ENCODE assay signal across 20 cellular contexts in the genomic region with DNA sequence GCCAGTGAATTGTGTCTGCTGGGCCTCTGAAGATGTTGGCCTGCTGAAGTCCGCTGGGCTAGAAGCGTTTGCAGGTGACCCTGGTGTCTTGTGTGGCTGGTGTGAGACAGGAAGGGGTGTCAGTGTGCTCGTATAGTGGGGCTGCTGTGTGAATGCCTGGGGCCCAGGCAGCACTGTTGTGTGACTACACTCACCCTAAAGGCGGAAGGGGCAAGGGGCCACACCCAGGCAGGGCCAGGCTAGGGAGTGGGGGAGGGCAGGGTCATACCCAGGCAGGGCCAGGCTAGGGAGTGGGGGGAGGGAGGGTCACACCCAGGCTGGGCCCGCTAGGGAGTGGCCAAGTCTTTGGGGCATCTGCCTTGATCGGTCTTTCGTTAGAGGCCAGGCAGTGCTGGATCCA.
"Had no signal": no experiment of that assay in that cellular context is flagged by ENCODE, and none has a peak within 500 bp of the region (broad histone marks: within the 10 kb centered on the region; RNA-seq: fewer than 3 reads in every experiment).

No MANE protein-coding gene starts in this region.

- H3K27ac ChIP-seq: adrenal gland, ascending aorta, esophagus squamous epithelium, gastrocnemius medialis, prostate gland, spleen, upper lobe of left lung had no signal

- DNase-seq: activated B cell treated with CpG ODN at 0.5 μM for 24 hours; activated CD4-positive, alpha-beta memory T cell treated with anti-CD3 and anti-CD28 coated beads for 36 hours; activated CD4-positive, alpha-beta T cell treated with anti-CD3 and anti-CD28 coated beads for 36 hours; activated gamma-delta T cell treated with Interleukin-2 at 50 U/mL for 16 hours; adrenal gland; central memory CD4-positive, alpha-beta T cell; esophagus squamous epithelium; gastrocnemius medialis; hippocampal formation; mesendoderm; naive B cell; spleen; stimulated activated CD4-positive, alpha-beta T cell treated with anti-CD3 and anti-CD28 coated beads, Interleukin-4, amount 100 ng/mL, for 1 hour; stimulated activated naive CD4-positive, alpha-beta T cell treated with Interleukin-2 at 50 U/mL for 16 hours; T-helper 1 cell; upper lobe of left lung had no signal

- H3K4me1 ChIP-seq: adrenal gland, ascending aorta, gastrocnemius medialis, prostate gland had no signal

- H3K9me3 Mint-ChIP-seq: activated B cell treated with CpG ODN at 0.5 μM for 24 hours; activated CD4-positive, alpha-beta memory T cell treated with anti-CD3 and anti-CD28 coated beads for 36 hours; activated naive CD4-positive, alpha-beta T cell treated with anti-CD3 and anti-CD28 coated beads, Interleukin-2, amount 50 U/mL, for 72 hours; activated T-helper 1 cell treated with anti-CD3 and anti-CD28 coated beads, Interleukin-12 subunit alpha, Interleukin-12 subunit beta, Interleukin-2, Interleukin-4 antibody, amounts not matched to agents 30 ng/mL and 10 ng/mL and 1 ng/mL, durations not matched to agents 14 hours and 24 hours and 36 hours; naive B cell had no signal

- H3K4me3 ChIP-seq: adrenal gland, ascending aorta, esophagus squamous epithelium, gastrocnemius medialis, prostate gland, spleen, upper lobe of left lung had no signal

- H3K27ac Mint-ChIP-seq: activated B cell treated with CpG ODN at 0.5 μM for 24 hours; activated CD4-positive, alpha-beta memory T cell treated with anti-CD3 and anti-CD28 coated beads for 36 hours; activated CD4-positive, alpha-beta T cell treated with anti-CD3 and anti-CD28 coated beads for 36 hours; activated T-helper 1 cell treated with anti-CD3 and anti-CD28 coated beads, Interleukin-12 subunit alpha, Interleukin-12 subunit beta, Interleukin-2, Interleukin-4 antibody, amounts not matched to agents 30 ng/mL and 10 ng/mL and 1 ng/mL, durations not matched to agents 14 hours and 24 hours and 36 hours had no signal

- H3K27me3 ChIP-seq: adrenal gland, ascending aorta, esophagus squamous epithelium, gastrocnemius medialis, spleen, upper lobe of left lung had no signal

- H3K27me3 Mint-ChIP-seq: activated B cell treated with CpG ODN at 0.5 μM for 24 hours; activated CD4-positive, alpha-beta memory T cell treated with anti-CD3 and anti-CD28 coated beads for 36 hours; activated CD4-positive, alpha-beta T cell treated with anti-CD3 and anti-CD28 coated beads for 36 hours; naive B cell had no signal

- H3K4me3 Mint-ChIP-seq: activated B cell treated with CpG ODN at 0.5 μM for 24 hours; activated CD4-positive, alpha-beta memory T cell treated with anti-CD3 and anti-CD28 coated beads for 36 hours; activated CD4-positive, alpha-beta T cell treated with anti-CD3 and anti-CD28 coated beads for 36 hours; activated T-helper 1 cell treated with anti-CD3 and anti-CD28 coated beads, Interleukin-12 subunit alpha, Interleukin-12 subunit beta, Interleukin-2, Interleukin-4 antibody, amounts not matched to agents 30 ng/mL and 10 ng/mL and 1 ng/mL, durations not matched to agents 14 hours and 24 hours and 36 hours; naive B cell had no signal

- H3K9me3 ChIP-seq: adrenal gland, ascending aorta, esophagus squamous epithelium, gastrocnemius medialis, prostate gland, spleen, upper lobe of left lung had no signal

- ATAC-seq: activated CD4-positive, alpha-beta T cell treated with anti-CD3 and anti-CD28 coated beads for 36 hours; activated naive CD4-positive, alpha-beta T cell treated with anti-CD3 and anti-CD28 coated beads, Interleukin-2, amount 50 U/mL, for 72 hours; gastrocnemius medialis had no signal
